Comparison of ENCODE assay signal across 1 cellular context in genomic region chr4:40316782-40317635, GRCh38.
A peak's percentile ranks its signal among the peaks of the same experiment; 100 is the strongest.
TF ChIP-seq lines count a peak whose summit lies in the region.

No MANE protein-coding gene starts in this region.

TF ChIP-seq in H1, 55 proteins besides CTCF, POLR2A, EP300 and RAD21 (continued from another document):
- 0 out of 2 replicates have a peak, but pooled peaks have one; percentile 47 for TF ChIP-seq ATF2 (IDR thresholded peaks at IDR 0.05; ENCODE audit: low read length)
- no peak for TF ChIP-seq CHD7 (IDR thresholded peaks at IDR 0.05; ENCODE audit: insufficient replicate concordance, low read length)
- no peak for TF ChIP-seq EZH2 (IDR thresholded peaks at IDR 0.05; ENCODE audit: low read depth, low read length, severe bottlenecking)
- TF ChIP-seq TEAD4 (IDR thresholded peaks at IDR 0.05; ENCODE audit: low read depth, low read length): no peak
- TF ChIP-seq SIRT6 (IDR thresholded peaks at IDR 0.05; ENCODE audit: low read length): no peak
- 0 out of 2 replicates have a peak, but pooled peaks have one; percentile 14 for TF ChIP-seq RXRA (IDR thresholded peaks at IDR 0.05; ENCODE audit: insufficient read depth, low read depth, low read length)
- TF ChIP-seq E2F6 (IDR thresholded peaks at IDR 0.05): peak; percentile 80
TF ChIP-seq in H1: peak in this region for 7.
